24 cellular contexts compared by ENCODE assay signal in genomic region chr20:62430311-62430853, GRCh38. TPM values are rescaled to one million over a fixed set of nuclear protein-coding genes. Genes with fewer than 3 reads are reported as not detected.
DNase-seq lines count a peak whose midpoint lies in the region; ATAC-seq, FAIRE-seq and TF ChIP-seq lines count a peak whose summit lies in the region.
"Had no signal": no experiment of that assay in that cellular context is flagged by ENCODE, and none has a peak within 500 bp of the region (broad histone marks: within the 10 kb centered on the region; RNA-seq: fewer than 3 reads in every experiment).

No MANE protein-coding gene starts in this region.

- no peak for TF ChIP-seq RAD21 in K562 (CRISPR knock-in tag; conservative IDR thresholded peaks at IDR 0.05 in 1 of 2, IDR thresholded peaks at IDR 0.05 in 1 of 2)

- H3K36me3 Mint-ChIP-seq in type B pancreatic cell, result no peaks in the 10 kb centered on the region
- H3K36me3 Mint-ChIP-seq: CD4-positive, CD25-positive, alpha-beta regulatory T cell; CD8-positive, alpha-beta memory T cell had no signal

- 5% methylated on average over 10 of the region's 10 CpGs for WGBS in K562 (ENCODE audit: insufficient coverage, low coverage, missing lambda C conversion rate)
- no CpG with 5 or more reads among the region's 10 CpGs for WGBS in neuronal stem cell (ENCODE audit: extremely low coverage in 2 of 2, insufficient read length in 2 of 2, insufficient replicate concordance in 1 of 2), 2 donors

- H3K4me1 ChIP-seq in K562 (replicated peaks in 1 of 2; ENCODE audit: control insufficient read depth in 2 of 2, insufficient read depth in 2 of 2, low read length in 2 of 2) (peaks cover 0 to 49% of the 10 kb centered on the region in 2 experiments; a peak in 2 of 5 replicates), neuronal stem cell (ENCODE audit: control insufficient read depth in 2 of 2, insufficient read depth in 1 of 2, low read depth in 1 of 2, low read length in 2 of 2) (peaks cover 0 to 13% of the 10 kb centered on the region in 2 donors)
- H3K4me1 ChIP-seq: BE2C, HAP-1 had no signal

- H3K9me3 ChIP-seq in K562 (replicated peaks; ENCODE audit: control insufficient read depth, insufficient read depth, low read depth, low read length), result no peaks in the 10 kb centered on the region
- H3K9me3 ChIP-seq in neuronal stem cell (replicated peaks in 1 of 2; ENCODE audit: control insufficient read depth in 2 of 2, insufficient read depth in 1 of 2, low read depth in 1 of 2, low read length in 2 of 2), result no peaks in the 10 kb centered on the region
- H3K9me3 ChIP-seq: BE2C, HAP-1 had no signal

- H3K27ac ChIP-seq in K562 (ENCODE audit: extremely low read depth, low read depth, low read length), result no peak overlapping the region
- no peak overlapping the region for H3K27ac ChIP-seq in neuronal stem cell (replicated peaks; ENCODE audit: low read length)
- H3K27ac ChIP-seq: HL-60, KMS-11 had no signal

- H3K4me3 ChIP-seq in K562 (no peak overlapping the region), neuronal stem cell (ENCODE audit: low read length in 2 of 2) (no peak overlapping the region)
- H3K4me3 ChIP-seq: GM12878, HAP-1 had no signal

- H3K36me3 ChIP-seq in K562 (ENCODE audit: control insufficient read depth, insufficient read depth, low read length), result no peaks in the 10 kb centered on the region
- H3K36me3 ChIP-seq in neuronal stem cell (replicated peaks in 1 of 2; ENCODE audit: control insufficient read depth in 2 of 2, insufficient read depth in 2 of 2, low read length in 2 of 2), result no peaks in the 10 kb centered on the region
- H3K36me3 ChIP-seq: BE2C, HAP-1 had no signal

- peak overlapping the region; percentile 85 for H2AK5ac ChIP-seq in neuronal stem cell (ENCODE audit: low read depth, low read length)

- no peak overlapping the region for H4K91ac ChIP-seq in neuronal stem cell (ENCODE audit: low read depth, low read length, poor library complexity)

- H3K18ac ChIP-seq in neuronal stem cell (ENCODE audit: low read length), result peak overlapping the region; percentile 84

- peak overlapping the region in 1 of 2 experiments; percentile 2; a peak in 1 of 4 replicates for H3K9ac ChIP-seq in K562 (ENCODE audit: insufficient read depth in 1 of 2, low read depth in 2 of 2, low read length in 2 of 2)
- H3K9ac ChIP-seq in neuronal stem cell (ENCODE audit: low read depth, low read length, poor library complexity), result peak overlapping the region; percentile 34
- H3K9ac ChIP-seq: KMS-11 had no signal

- BruUV-seq in K562 (replicated peaks; lab: Mats Ljungman, UMichigan), result no TSS peak

- no peaks in the 10 kb centered on the region for H3K9me1 ChIP-seq in K562 (ENCODE audit: control insufficient read depth, insufficient read depth, low read length)

- peaks cover 31 to 86% of the 10 kb centered on the region in 2 experiments for H3K27me3 ChIP-seq in K562 (ENCODE audit: control insufficient read depth in 2 of 2, insufficient read depth in 2 of 2, low read length in 2 of 2)
- H3K27me3 ChIP-seq in neuronal stem cell (ENCODE audit: control insufficient read depth in 3 of 3, insufficient read depth in 3 of 3, low read depth in 1 of 3, low read length in 3 of 3), result peaks cover 0 to 64% (median 4%) of the 10 kb centered on the region in 3 experiments
- H3K27me3 ChIP-seq: BE2C had no signal

- TF ChIP-seq POLR2A in K562 (conservative IDR thresholded peaks at IDR 0.05), result no peak

- H2BK12ac ChIP-seq in neuronal stem cell (ENCODE audit: low read length), result peak overlapping the region; percentile 42

- no peak overlapping the region for H3K4me2 ChIP-seq in K562 (ENCODE audit: insufficient read depth, low read length)
- no peak overlapping the region for H3K4me2 ChIP-seq in neuronal stem cell (ENCODE audit: insufficient read depth, low read length, poor library complexity, severe bottlenecking)
- H3K4me2 ChIP-seq: KMS-11 had no signal

- ATAC-seq in K562, result no peak
- ATAC-seq: GM12878 had no signal

- peak overlapping the region; percentile 87 for H3K27ac Mint-ChIP-seq in type B pancreatic cell
- H3K27ac Mint-ChIP-seq: CD4-positive, CD25-positive, alpha-beta regulatory T cell; CD8-positive, alpha-beta memory T cell had no signal

- no peaks in the 10 kb centered on the region for H3K9me3 Mint-ChIP-seq in type B pancreatic cell
- H3K9me3 Mint-ChIP-seq: CD4-positive, CD25-positive, alpha-beta regulatory T cell; CD8-positive, alpha-beta memory T cell had no signal

- H3K4ac ChIP-seq in neuronal stem cell (ENCODE audit: low read length), result no peak overlapping the region

- no peak overlapping the region for H2AFZ ChIP-seq in K562 (ENCODE audit: low read depth, low read length)
- no peak overlapping the region for H2AFZ ChIP-seq in neuronal stem cell (ENCODE audit: low read length)

- no peak overlapping the region for H2BK120ac ChIP-seq in neuronal stem cell (ENCODE audit: low read depth, low read length)

- POLR2A ChIA-PET in K562 (lab: Yijun Ruan, JAX), result interaction anchor here (0.6 to 1.6 kb wide), 4 partner anchors 15 to 801 kb away, joined by 3 to 6 read pairs (median 3); no protein-coding TSS in a partner anchor

- CTCF ChIA-PET in K562 (lab: Yijun Ruan, JAX; ENCODE audit: low intra/inter-chr PET ratio), result no interaction called here

- TF ChIP-seq EP300 in K562 (IDR thresholded peaks at IDR 0.05; ENCODE audit: low read length), result no peak

- no peak overlapping the region for H3K14ac ChIP-seq in neuronal stem cell (ENCODE audit: low read length)

- no peak overlapping the region for H4K8ac ChIP-seq in neuronal stem cell (ENCODE audit: low read depth, low read length)

- DNase-seq in HTR-8/SVneo (ENCODE audit: insufficient read length, low spot score) (no peak), K562 (ENCODE audit: extremely low read depth in 1 of 4, low spot score in 3 of 4) (peak in 1 of 4 experiments; percentile 29), neuronal stem cell (ENCODE audit: low spot score) (no peak), type B pancreatic cell (ENCODE audit: extremely low spot score, unreplicated experiment) (no peak), GM20000 (ENCODE audit: low spot score) (no peak), EL (no peak)
- no peak for DNase-seq in stimulated activated CD4-positive, alpha-beta T cell treated with anti-CD3 and anti-CD28 coated beads, Interleukin-2, amount 100 ng/mL, for 24 hours
- DNase-seq: ACHN; BE2C; C1 segment of cervical spinal cord; CD4-positive, CD25-positive, alpha-beta regulatory T cell; CD8-positive, alpha-beta memory T cell; COR-L47; DMS153; DMS79; GF-D8 had no signal

- H4K20me1 ChIP-seq in K562 (replicated peaks; ENCODE audit: control insufficient read depth, insufficient read depth, low read length), result 0 out of 2 replicates have a peak, but pooled peaks cover 7% of the 10 kb centered on the region

- in situ Hi-C loops in K562 (cut with MboI), result no loop called here

- peak overlapping the region; percentile 56 for H3K4me3 Mint-ChIP-seq in type B pancreatic cell
- H3K4me3 Mint-ChIP-seq: CD4-positive, CD25-positive, alpha-beta regulatory T cell; CD8-positive, alpha-beta memory T cell had no signal

- intact Hi-C loops in K562 (cut with micrococcal nuclease), result no loop called here

- TF ChIP-seq CTCF in K562 (IDR thresholded peaks at IDR 0.05 in 2 of 3, conservative IDR thresholded peaks at IDR 0.05 in 1 of 3; ENCODE audit: insufficient read depth in 2 of 3, low read depth in 1 of 3, low read length in 3 of 3), result no peak
- no peak for TF ChIP-seq CTCF in type B pancreatic cell (conservative IDR thresholded peaks at IDR 0.05)
- TF ChIP-seq CTCF in GM20000 (IDR thresholded peaks at IDR 0.05; ENCODE audit: extremely low read depth, missing control alignments), result no peak

- H2BK15ac ChIP-seq in neuronal stem cell (ENCODE audit: low read length), result no peak overlapping the region

- no peaks in the 10 kb centered on the region for H3K27me3 Mint-ChIP-seq in type B pancreatic cell

- no peaks in the 10 kb centered on the region for H3K79me2 ChIP-seq in K562 (ENCODE audit: control insufficient read depth, insufficient read depth, low read length)

- no peak overlapping the region for H2BK5ac ChIP-seq in neuronal stem cell (ENCODE audit: low read length)

- H3K79me1 ChIP-seq in neuronal stem cell (ENCODE audit: low read depth, low read length), result no peaks in the 10 kb centered on the region

- peak; percentile 46 for FAIRE-seq in HTR-8/SVneo (lab: Jason Lieb, UNC)
- no peak for FAIRE-seq in K562 (lab: Jason Lieb, UNC)
- FAIRE-seq: A204.1, D721Med, GM12878 had no signal

- peaks cover 24% of the 10 kb centered on the region for H3K4me1 Mint-ChIP-seq in type B pancreatic cell (ENCODE audit: unreplicated experiment)
- H3K4me1 Mint-ChIP-seq: CD8-positive, alpha-beta memory T cell had no signal

- peak overlapping the region; percentile 13 for H3K23ac ChIP-seq in neuronal stem cell (ENCODE audit: low read depth, low read length, poor library complexity)

RNA-seq across cellular contexts. Expression of gene RBBP8NL, which starts 3.0 kb away (rescaled TPM):
- not detected in 2 replicates for total RNA-seq in K562 (2011; cell fraction: chromatin; rRNA removed; ENCODE audit: low replicate concordance)
- total RNA-seq in K562 (2011; cell fraction: nucleolus; rRNA removed), result not detected in 2 replicates
- not detected in 2 replicates for total RNA-seq in K562 (2011; cell fraction: nucleoplasm; rRNA removed)
- total RNA-seq in K562 (2014; rRNA removed), result not detected in 2 replicates
- not detected in 2 replicates for total RNA-seq in K562 (2014; rRNA removed; fragmentation: Illumina TruSeq; extraction: Trizol)
- total RNA-seq in K562 (2015; rRNA removed; fragmentation: Illumina TruSeq; extraction: Trizol), result not detected in 2 replicates
- total RNA-seq in K562 (2021), result not detected in 2 replicates
- polyA plus RNA-seq in K562 (2011; rRNA removed), result not detected in 2 replicates
- polyA plus RNA-seq in K562 (2011; cell fraction: cytosol; rRNA removed), result 0.04 TPM in 1 of 2 replicates, not detected in the other
- 0.09 TPM in 1 of 2 replicates, not detected in the other for polyA plus RNA-seq in K562 (2011; cell fraction: nucleus; rRNA removed)
- polyA plus RNA-seq in K562 (2012), result not detected in 2 replicates
- polyA plus RNA-seq in K562 (2014; fragmentation: Illumina TruSeq; extraction: Trizol), result not detected in 2 replicates
- polyA plus RNA-seq in K562 (2014; fragmentation: Nextera tagmentation; extraction: Ambion mirVana), result not detected
- polyA plus RNA-seq in K562 (2014; rRNA removed), result not detected in 2 replicates
- polyA minus RNA-seq in K562 (2011; rRNA and poly(A)+ RNA removed), result not detected in 2 replicates
- polyA minus RNA-seq in K562 (2011; cell fraction: cytosol; rRNA and poly(A)+ RNA removed), result not detected in 2 replicates
- polyA minus RNA-seq in K562 (2011; cell fraction: nucleus; rRNA and poly(A)+ RNA removed), result not detected in 2 replicates
- polyA plus RNA-seq in neuronal stem cell (2013, experiment 1 of 2), result not detected
- polyA plus RNA-seq in neuronal stem cell (2013, experiment 2 of 2), result not detected
- 7.3 and 17.9 TPM in 2 replicates for total RNA-seq in type B pancreatic cell (ENCODE audit: low replicate concordance)
- total RNA-seq: CD4-positive, CD25-positive, alpha-beta regulatory T cell; CD8-positive, alpha-beta memory T cell; Daoy; GM12878; H4 had no signal
- polyA plus RNA-seq: CD4-positive, CD25-positive, alpha-beta regulatory T cell; CD8-positive, alpha-beta memory T cell; GM12878 had no signal

RNA-seq across cellular contexts. Expression of gene CABLES2, which starts 23.3 kb away (rescaled TPM):
- 3.6 and 7.1 TPM in 2 replicates for total RNA-seq in K562 (2011; cell fraction: chromatin; rRNA removed; ENCODE audit: low replicate concordance)
- total RNA-seq in K562 (2011; cell fraction: nucleolus; rRNA removed), result 3.0 and 3.3 TPM in 2 replicates
- 2.5 and 3.0 TPM in 2 replicates for total RNA-seq in K562 (2011; cell fraction: nucleoplasm; rRNA removed)
- total RNA-seq in K562 (2014; rRNA removed) (1.2 and 2.0 TPM in 2 replicates), K562 (2014; rRNA removed; fragmentation: Illumina TruSeq; extraction: Trizol) (0.93 and 1.3 TPM in 2 replicates), K562 (2015; rRNA removed; fragmentation: Illumina TruSeq; extraction: Trizol) (1.4 and 1.6 TPM in 2 replicates), K562 (2021) (3.7 and 4.2 TPM in 2 replicates), type B pancreatic cell (ENCODE audit: low replicate concordance) (11.7 and 18.4 TPM in 2 replicates)
- polyA plus RNA-seq in K562 (2011; rRNA removed) (2.2 and 2.5 TPM in 2 replicates), K562 (2014; fragmentation: Illumina TruSeq; extraction: Trizol) (2.7 and 3.2 TPM in 2 replicates), K562 (2014; fragmentation: Nextera tagmentation; extraction: Ambion mirVana) (under 1 TPM; 0.46 to 0.72 TPM), K562 (2014; rRNA removed) (2.1 and 2.2 TPM in 2 replicates)
- 2.6 and 3.8 TPM in 2 replicates for polyA plus RNA-seq in K562 (2011; cell fraction: cytosol; rRNA removed)
- 5.3 and 9.0 TPM in 2 replicates for polyA plus RNA-seq in K562 (2011; cell fraction: nucleus; rRNA removed)
- polyA plus RNA-seq in K562 (2012), result 3.9 and 7.7 TPM in 2 replicates
- 1.1 and 1.7 TPM in 2 replicates for polyA minus RNA-seq in K562 (2011; rRNA and poly(A)+ RNA removed)
- polyA minus RNA-seq in K562 (2011; cell fraction: cytosol; rRNA and poly(A)+ RNA removed), result 5.1 and 5.4 TPM in 2 replicates
- polyA minus RNA-seq in K562 (2011; cell fraction: nucleus; rRNA and poly(A)+ RNA removed), result 1.6 and 1.7 TPM in 2 replicates
- polyA plus RNA-seq in neuronal stem cell (2013, experiment 1 of 2), result 15.0 TPM
- 14.9 TPM for polyA plus RNA-seq in neuronal stem cell (2013, experiment 2 of 2)

RNA-seq across cellular contexts. Expression of gene RPS21, which starts 43.5 kb away (rescaled TPM):
- total RNA-seq in K562 (2011; cell fraction: chromatin; rRNA removed; ENCODE audit: low replicate concordance), result 256 and 439 TPM in 2 replicates
- total RNA-seq in K562 (2011; cell fraction: nucleolus; rRNA removed), result 1,390 and 1,394 TPM in 2 replicates
- total RNA-seq in K562 (2011; cell fraction: nucleoplasm; rRNA removed), result 1,168 and 2,200 TPM in 2 replicates
- total RNA-seq in K562 (2014; rRNA removed) (1,801 and 2,504 TPM in 2 replicates), K562 (2014; rRNA removed; fragmentation: Illumina TruSeq; extraction: Trizol) (1,196 and 1,380 TPM in 2 replicates), K562 (2015; rRNA removed; fragmentation: Illumina TruSeq; extraction: Trizol) (1,567 and 1,716 TPM in 2 replicates), K562 (2021) (3,091 and 3,491 TPM in 2 replicates), type B pancreatic cell (ENCODE audit: low replicate concordance) (1,432 and 1,737 TPM in 2 replicates)
- polyA plus RNA-seq in K562 (2011; rRNA removed) (5,647 and 7,256 TPM in 2 replicates), K562 (2014; fragmentation: Illumina TruSeq; extraction: Trizol) (1,908 and 2,386 TPM in 2 replicates), K562 (2014; fragmentation: Nextera tagmentation; extraction: Ambion mirVana) (1,000 to 10,000 TPM; 3,588 to 3,968 TPM), K562 (2014; rRNA removed) (3,958 and 4,439 TPM in 2 replicates)
- 8,200 and 10,658 TPM in 2 replicates for polyA plus RNA-seq in K562 (2011; cell fraction: cytosol; rRNA removed)
- 3,206 and 5,803 TPM in 2 replicates for polyA plus RNA-seq in K562 (2011; cell fraction: nucleus; rRNA removed)
- polyA plus RNA-seq in K562 (2012), result 4,519 and 5,994 TPM in 2 replicates
- 1,429 and 1,744 TPM in 2 replicates for polyA minus RNA-seq in K562 (2011; rRNA and poly(A)+ RNA removed)
- 755 and 891 TPM in 2 replicates for polyA minus RNA-seq in K562 (2011; cell fraction: cytosol; rRNA and poly(A)+ RNA removed)
- 430 and 792 TPM in 2 replicates for polyA minus RNA-seq in K562 (2011; cell fraction: nucleus; rRNA and poly(A)+ RNA removed)
- 3,158 TPM for polyA plus RNA-seq in neuronal stem cell (2013, experiment 1 of 2)
- 3,117 TPM for polyA plus RNA-seq in neuronal stem cell (2013, experiment 2 of 2)

RNA-seq across cellular contexts. Expression of gene GATA5, which starts 45.4 kb away (rescaled TPM):
- 0.40 and 1.3 TPM in 2 replicates for total RNA-seq in K562 (2011; cell fraction: chromatin; rRNA removed; ENCODE audit: low replicate concordance)
- 0.66 and 0.67 TPM in 2 replicates for total RNA-seq in K562 (2011; cell fraction: nucleolus; rRNA removed)
- total RNA-seq in K562 (2011; cell fraction: nucleoplasm; rRNA removed), result 0.29 and 0.46 TPM in 2 replicates
- total RNA-seq in K562 (2014; rRNA removed), result 0.18 and 0.45 TPM in 2 replicates
- total RNA-seq in K562 (2014; rRNA removed; fragmentation: Illumina TruSeq; extraction: Trizol), result 0.06 TPM in 1 of 2 replicates, not detected in the other
- total RNA-seq in K562 (2015; rRNA removed; fragmentation: Illumina TruSeq; extraction: Trizol), result 0.08 and 0.22 TPM in 2 replicates
- total RNA-seq in K562 (2021), result 0.49 TPM in 2 replicates
- 0.57 and 0.68 TPM in 2 replicates for polyA plus RNA-seq in K562 (2011; rRNA removed)
- 0.68 and 2.4 TPM in 2 replicates for polyA plus RNA-seq in K562 (2011; cell fraction: cytosol; rRNA removed)
- polyA plus RNA-seq in K562 (2011; cell fraction: nucleus; rRNA removed), result 1.4 and 2.7 TPM in 2 replicates
- polyA plus RNA-seq in K562 (2012), result 0.43 and 0.44 TPM in 2 replicates
- polyA plus RNA-seq in K562 (2014; fragmentation: Illumina TruSeq; extraction: Trizol), result 0.09 and 0.11 TPM in 2 replicates
- not detected for polyA plus RNA-seq in K562 (2014; fragmentation: Nextera tagmentation; extraction: Ambion mirVana)
- polyA plus RNA-seq in K562 (2014; rRNA removed), result 0.16 and 0.34 TPM in 2 replicates
- 0.12 and 0.39 TPM in 2 replicates for polyA minus RNA-seq in K562 (2011; rRNA and poly(A)+ RNA removed)
- 0.86 and 1.5 TPM in 2 replicates for polyA minus RNA-seq in K562 (2011; cell fraction: cytosol; rRNA and poly(A)+ RNA removed)
- 0.67 TPM in 2 replicates for polyA minus RNA-seq in K562 (2011; cell fraction: nucleus; rRNA and poly(A)+ RNA removed)
- 0.08 TPM for polyA plus RNA-seq in neuronal stem cell (2013, experiment 1 of 2)
- 0.11 TPM for polyA plus RNA-seq in neuronal stem cell (2013, experiment 2 of 2)
- total RNA-seq in type B pancreatic cell (ENCODE audit: low replicate concordance), result 10.8 and 12.8 TPM in 2 replicates
- total RNA-seq: CD4-positive, CD25-positive, alpha-beta regulatory T cell; CD8-positive, alpha-beta memory T cell; Daoy; GM12878 had no signal
- polyA plus RNA-seq: CD4-positive, CD25-positive, alpha-beta regulatory T cell; CD8-positive, alpha-beta memory T cell; GM12878 had no signal
